10 cellular contexts compared by ENCODE assay signal in genomic region chr4:87044511-87045369, GRCh38.
DNase-seq lines count a peak whose midpoint lies in the region; ATAC-seq lines count a peak whose summit lies in the region.
"Had no signal": no experiment of that assay in that cellular context is flagged by ENCODE, and none has a peak within 500 bp of the region (broad histone marks: within the 10 kb centered on the region; RNA-seq: fewer than 3 reads in every experiment).

No MANE protein-coding gene starts in this region.

- no peaks in the 10 kb centered on the region for H3K9me3 ChIP-seq in skeletal muscle satellite cell (replicated peaks; ENCODE audit: low read length)
- no peaks in the 10 kb centered on the region for H3K9me3 ChIP-seq in SJCRH30 (replicated peaks)

- H3K4me1 ChIP-seq in skeletal muscle satellite cell (ENCODE audit: control insufficient read depth, insufficient read depth, low read length) (peaks cover 19% of the 10 kb centered on the region), SJCRH30 (peaks cover 2% of the 10 kb centered on the region)

- peak overlapping the region; percentile 42 for H3K9ac ChIP-seq in skeletal muscle satellite cell (ENCODE audit: low read depth, low read length)

- H3K27me3 ChIP-seq in H7 (ENCODE audit: control insufficient read depth, insufficient read depth, low read length) = no peaks in the 10 kb centered on the region
- H3K27me3 ChIP-seq in skeletal muscle satellite cell (ENCODE audit: control insufficient read depth, insufficient read depth, low read length) = no peaks in the 10 kb centered on the region
- H3K27me3 ChIP-seq in SJCRH30 = no peaks in the 10 kb centered on the region

- intact Hi-C loops in left colon (cut with DNase I, micrococcal nuclease) = no loop called here

- H3K36me3 ChIP-seq in H7 (replicated peaks; ENCODE audit: control insufficient read depth, insufficient read depth, low read length) (peaks cover 7% of the 10 kb centered on the region), skeletal muscle satellite cell (ENCODE audit: insufficient read depth, low read length) (peaks cover 12% of the 10 kb centered on the region), SJCRH30 (peaks cover 8% of the 10 kb centered on the region; the same call in 1 of the 2 replicates)

- ATAC-seq in left colon = peak; percentile 15

- H3K4me3 ChIP-seq in H7 (ENCODE audit: insufficient read depth, low read depth, low read length) (no peak overlapping the region), skeletal muscle satellite cell (ENCODE audit: low read length) (peak overlapping the region; percentile 33), SJCRH30 (no peak overlapping the region)

- no peak overlapping the region for H3K27ac ChIP-seq in SJCRH30

- DNase-seq in H7 (peak; percentile 35), dermis blood vessel endothelial cell (peak; percentile 77), left colon (no peak), SJCRH30 (no peak), GDM1 (lab: John Stamatoyannopoulos, UW) (no peak), mesenteric fat pad (ENCODE audit: low spot score) (no peak), activated T-cell treated with anti-CD3 and anti-CD28 coated beads for 4 hours (no peak)
- DNase-seq: HCEC 1CT, NCI-H2081 had no signal

- H3K4me2 ChIP-seq in skeletal muscle satellite cell (ENCODE audit: low read length) = peak overlapping the region; percentile 73

Comparison
In these comparisons a context has a peak if more than half of its experiments do, and no peak if none do; other contexts are left out.
1. DNase-seq: peak in H7 (single experiment) and dermis blood vessel endothelial cell (single experiment); none in left colon (0 of 2), SJCRH30 (0 of 2), GDM1 (single experiment), mesenteric fat pad (single experiment) and activated T-cell treated with anti-CD3 and anti-CD28 coated beads for 4 hours (single experiment).